1 cellular context compared by ENCODE assay signal in the genomic region with DNA sequence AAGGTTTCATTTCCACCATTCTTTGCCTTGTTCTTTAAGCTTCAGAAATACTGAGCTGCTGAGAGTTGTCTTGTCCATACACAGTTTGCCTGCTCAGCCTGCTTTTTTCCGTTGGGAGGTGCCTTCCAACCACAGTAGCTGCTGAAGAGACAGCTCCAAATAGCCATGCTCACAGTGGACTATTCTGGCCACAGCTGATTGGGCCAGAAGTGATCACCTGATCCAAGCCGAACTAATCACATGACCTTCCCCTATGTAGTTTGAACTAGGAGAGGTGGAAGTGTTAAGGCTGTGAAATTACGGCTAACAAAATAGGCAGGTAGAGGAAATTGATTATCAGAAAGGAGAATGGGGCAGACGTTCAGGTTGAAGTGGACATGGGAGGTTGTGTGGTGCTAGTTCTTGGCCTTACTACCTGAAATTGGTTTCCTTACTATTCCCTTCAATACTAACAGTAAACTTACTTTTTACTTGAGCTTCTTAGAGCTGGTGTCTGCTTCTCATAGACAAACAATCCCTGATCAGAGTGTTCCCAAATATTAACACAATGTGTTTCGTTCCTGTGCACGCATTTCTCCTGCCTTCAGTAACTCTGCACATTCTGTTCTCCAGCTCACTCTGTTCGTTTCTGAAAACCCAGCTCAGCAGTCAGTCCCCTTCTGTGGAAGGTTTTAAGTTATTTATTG.
TF ChIP-seq lines count a peak whose summit lies in the region.

No MANE protein-coding gene starts in this region.

TF ChIP-seq in IMR-90, 13 proteins besides CTCF, POLR2A, EP300 and RAD21:
- TF ChIP-seq, protein P1, sequence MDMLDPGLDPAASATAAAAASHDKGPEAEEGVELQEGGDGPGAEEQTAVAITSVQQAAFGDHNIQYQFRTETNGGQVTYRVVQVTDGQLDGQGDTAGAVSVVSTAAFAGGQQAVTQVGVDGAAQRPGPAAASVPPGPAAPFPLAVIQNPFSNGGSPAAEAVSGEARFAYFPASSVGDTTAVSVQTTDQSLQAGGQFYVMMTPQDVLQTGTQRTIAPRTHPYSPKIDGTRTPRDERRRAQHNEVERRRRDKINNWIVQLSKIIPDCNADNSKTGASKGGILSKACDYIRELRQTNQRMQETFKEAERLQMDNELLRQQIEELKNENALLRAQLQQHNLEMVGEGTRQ (IDR thresholded peaks at IDR 0.05; ENCODE audit: low read depth, low read length) = 0 out of 2 replicates have a peak, but pooled peaks have one; percentile 41
- TF ChIP-seq, protein P2, sequence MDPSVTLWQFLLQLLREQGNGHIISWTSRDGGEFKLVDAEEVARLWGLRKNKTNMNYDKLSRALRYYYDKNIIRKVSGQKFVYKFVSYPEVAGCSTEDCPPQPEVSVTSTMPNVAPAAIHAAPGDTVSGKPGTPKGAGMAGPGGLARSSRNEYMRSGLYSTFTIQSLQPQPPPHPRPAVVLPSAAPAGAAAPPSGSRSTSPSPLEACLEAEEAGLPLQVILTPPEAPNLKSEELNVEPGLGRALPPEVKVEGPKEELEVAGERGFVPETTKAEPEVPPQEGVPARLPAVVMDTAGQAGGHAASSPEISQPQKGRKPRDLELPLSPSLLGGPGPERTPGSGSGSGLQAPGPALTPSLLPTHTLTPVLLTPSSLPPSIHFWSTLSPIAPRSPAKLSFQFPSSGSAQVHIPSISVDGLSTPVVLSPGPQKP (IDR thresholded peaks at IDR 0.05; ENCODE audit: borderline replicate concordance, low read depth, low read length) = no peak
- TF ChIP-seq MAFK (IDR thresholded peaks at IDR 0.05; ENCODE audit: low read depth, low read length) = no peak
